21 cellular contexts compared by ENCODE assay signal in the genomic region with DNA sequence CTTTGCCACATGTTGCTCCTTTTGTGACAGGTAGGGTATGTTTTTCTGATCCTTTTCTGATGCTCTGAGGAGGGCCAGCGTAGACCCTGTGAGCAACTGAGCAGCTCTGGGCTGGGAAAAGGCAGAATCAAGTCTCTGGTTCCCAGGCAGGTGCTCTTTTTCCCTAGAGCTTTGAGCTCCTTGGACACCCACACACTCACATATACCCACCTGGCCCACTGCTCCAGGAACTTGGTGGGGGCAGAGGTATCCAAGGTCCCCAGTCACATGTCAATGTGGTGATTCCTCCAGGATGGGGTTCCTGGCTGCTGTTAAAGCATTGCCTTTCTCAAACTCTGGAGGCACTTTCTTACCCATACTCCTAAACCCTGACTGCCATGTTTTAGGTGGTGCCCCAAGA. TPM values are rescaled to one million over a fixed set of nuclear protein-coding genes. Genes with fewer than 3 reads are reported as not detected.
A peak's percentile ranks its signal among the peaks of the same experiment; 100 is the strongest.
DNase-seq lines count a peak whose midpoint lies in the region; ATAC-seq and TF ChIP-seq lines count a peak whose summit lies in the region.
"Had no signal": no experiment of that assay in that cellular context is flagged by ENCODE, and none has a peak within 500 bp of the region (broad histone marks: within the 10 kb centered on the region; RNA-seq: fewer than 3 reads in every experiment).

No MANE protein-coding gene starts in this region.

- no peak overlapping the region for H3K9ac ChIP-seq in DND-41 (ENCODE audit: low read depth, low read length)

- peak overlapping the region; percentile 78 for H3K27ac Mint-ChIP-seq in T-helper 2 cell treated with Interferon-gamma antibody and Interleukin-4, amounts not matched to agents 5 μg/mL and 100 μg/mL, for 36 hours
- peak overlapping the region; percentile 100 for H3K27ac Mint-ChIP-seq in activated T-helper 17 cell treated with anti-CD3 and anti-CD28 coated beads, Interleukin-2, amount 50 U/mL, for 72 hours
- H3K27ac Mint-ChIP-seq in naive thymus-derived CD4-positive, alpha-beta T cell = peak overlapping the region; percentile 81 to 99 (median 95)
- H3K27ac Mint-ChIP-seq: activated B cell treated with CpG ODN at 0.5 μM for 24 hours, B cell had no signal

- H3K79me2 ChIP-seq in DND-41 (ENCODE audit: insufficient read depth, low read length) = no peaks in the 10 kb centered on the region

- H4K20me1 ChIP-seq in DND-41 (ENCODE audit: insufficient read depth, low read length) = no peaks in the 10 kb centered on the region

- CTCF ChIA-PET in naive thymus-derived CD4-positive, alpha-beta T cell (lab: Charles Lee) = interaction anchor here (0.8 to 4.3 kb wide), 3 partner anchors 10 to 22 kb away, joined by 3 to 15 read pairs (median 4); no protein-coding TSS in a partner anchor

- H3K9me3 Mint-ChIP-seq in T-helper 2 cell treated with Interferon-gamma antibody and Interleukin-4, amounts not matched to agents 5 μg/mL and 100 μg/mL, for 36 hours = no peaks in the 10 kb centered on the region
- no peaks in the 10 kb centered on the region for H3K9me3 Mint-ChIP-seq in activated T-helper 17 cell treated with anti-CD3 and anti-CD28 coated beads, Interleukin-2, amount 50 U/mL, for 72 hours
- peaks cover 0 to 2% (median 0%) of the 10 kb centered on the region in 11 donors for H3K9me3 Mint-ChIP-seq in naive thymus-derived CD4-positive, alpha-beta T cell
- H3K9me3 Mint-ChIP-seq: activated B cell treated with CpG ODN at 0.5 μM for 24 hours had no signal

- H3K27ac ChIP-seq in DND-41 (ENCODE audit: low read length) = peak overlapping the region; percentile 20; the same call in 1 of the 2 replicates
- peak overlapping the region; percentile 89 for H3K27ac ChIP-seq in naive thymus-derived CD4-positive, alpha-beta T cell (ENCODE audit: low read depth, low read length)
- H3K27ac ChIP-seq: prostate gland had no signal

- peaks cover 52% of the 10 kb centered on the region for H3K4me1 Mint-ChIP-seq in T-helper 2 cell treated with Interferon-gamma antibody and Interleukin-4, amounts not matched to agents 5 μg/mL and 100 μg/mL, for 36 hours (ENCODE audit: low read depth)
- H3K4me1 Mint-ChIP-seq in activated T-helper 17 cell treated with anti-CD3 and anti-CD28 coated beads, Interleukin-2, amount 50 U/mL, for 72 hours = peaks cover 28% of the 10 kb centered on the region
- peaks cover 40 to 58% (median 52%) of the 10 kb centered on the region in 7 donors for H3K4me1 Mint-ChIP-seq in naive thymus-derived CD4-positive, alpha-beta T cell
- H3K4me1 Mint-ChIP-seq: activated B cell treated with CpG ODN at 0.5 μM for 24 hours, B cell had no signal

- peaks cover 96% of the 10 kb centered on the region for H3K36me3 Mint-ChIP-seq in T-helper 2 cell treated with Interferon-gamma antibody and Interleukin-4, amounts not matched to agents 5 μg/mL and 100 μg/mL, for 36 hours (ENCODE audit: low read depth)
- H3K36me3 Mint-ChIP-seq in activated T-helper 17 cell treated with anti-CD3 and anti-CD28 coated beads, Interleukin-2, amount 50 U/mL, for 72 hours (ENCODE audit: low read depth) = peaks cover 100% of the 10 kb centered on the region
- peaks cover 27 to 91% (median 70%) of the 10 kb centered on the region in 5 donors for H3K36me3 Mint-ChIP-seq in naive thymus-derived CD4-positive, alpha-beta T cell

- TF ChIP-seq CTCF in DND-41 (IDR thresholded peaks at IDR 0.05; ENCODE audit: borderline replicate concordance, extremely low read depth, low read length, poor library complexity, severe bottlenecking) = no peak

- intact Hi-C loops in naive thymus-derived CD4-positive, alpha-beta T cell (cut with micrococcal nuclease) = loop anchor here (1.0 to 10.0 kb wide), 3 partner anchors 10 to 848 kb away; a partner anchor contains a TSS

- no peaks in the 10 kb centered on the region for H3K27me3 ChIP-seq in DND-41 (ENCODE audit: insufficient read depth, low read length, poor library complexity)
- no peaks in the 10 kb centered on the region for H3K27me3 ChIP-seq in naive thymus-derived CD4-positive, alpha-beta T cell (ENCODE audit: control insufficient read depth in 2 of 2, insufficient read depth in 2 of 2, low read length in 2 of 2)

- no peaks in the 10 kb centered on the region for H3K9me3 ChIP-seq in DND-41 (ENCODE audit: insufficient read depth, low read length, severe bottlenecking)
- H3K9me3 ChIP-seq in naive thymus-derived CD4-positive, alpha-beta T cell (ENCODE audit: control insufficient read depth in 2 of 3, low read length in 3 of 3) = no peaks in the 10 kb centered on the region
- H3K9me3 ChIP-seq: prostate gland had no signal

- no peak overlapping the region for H2AFZ ChIP-seq in DND-41 (ENCODE audit: low read depth, low read length)

- no peaks in the 10 kb centered on the region for H3K36me3 ChIP-seq in DND-41 (ENCODE audit: insufficient read depth, low read length)
- peaks cover 26 to 35% (median 33%) of the 10 kb centered on the region in 3 experiments for H3K36me3 ChIP-seq in naive thymus-derived CD4-positive, alpha-beta T cell (ENCODE audit: control insufficient read depth in 2 of 3, insufficient read depth in 3 of 3, low read length in 3 of 3)
- H3K36me3 ChIP-seq: prostate gland had no signal

- ATAC-seq in DND-41 (ENCODE audit: insufficient read depth, low read depth) = no peak
- ATAC-seq in activated T-helper 17 cell treated with anti-CD3 and anti-CD28 coated beads, Interleukin-2, amount 50 U/mL, for 72 hours (replicated peaks) = no peak
- no peak for ATAC-seq in naive thymus-derived CD4-positive, alpha-beta T cell
- ATAC-seq in HG02852 (IDR thresholded peaks at IDR 0.05; ENCODE audit: unreplicated experiment) = no peak
- ATAC-seq: PC-3 had no signal

- DNase-seq in T-helper 2 cell treated with Interferon-gamma antibody and Interleukin-4, amounts not matched to agents 5 μg/mL and 100 μg/mL, for 36 hours (ENCODE audit: low spot score) = no peak
- DNase-seq in T-helper 2 cell (no peak), DND-41 (peak; percentile 4), AML-193 (lab: John Stamatoyannopoulos, UW) (no peak), SW480 (ENCODE audit: low spot score) (no peak)
- no peak for DNase-seq in naive thymus-derived CD4-positive, alpha-beta T cell
- DNase-seq: 8988T, activated B cell treated with CpG ODN at 0.5 μM for 24 hours, cortex of kidney, Kasumi-1, midbrain, NCI-H1048, NCI-H187 treated with DMSO at 0.1 percent for 48 hours, NCI-H2227 treated with DMSO at 0.1 percent for 48 hours, NCI-H774, PC-3 had no signal

- peak overlapping the region; percentile 95 for H3K4me3 Mint-ChIP-seq in T-helper 2 cell treated with Interferon-gamma antibody and Interleukin-4, amounts not matched to agents 5 μg/mL and 100 μg/mL, for 36 hours
- peak overlapping the region; percentile 100 for H3K4me3 Mint-ChIP-seq in activated T-helper 17 cell treated with anti-CD3 and anti-CD28 coated beads, Interleukin-2, amount 50 U/mL, for 72 hours
- peak overlapping the region; percentile 91 to 100 (median 98) for H3K4me3 Mint-ChIP-seq in naive thymus-derived CD4-positive, alpha-beta T cell
- H3K4me3 Mint-ChIP-seq: activated B cell treated with CpG ODN at 0.5 μM for 24 hours, B cell had no signal

- H3K4me2 ChIP-seq in DND-41 (ENCODE audit: insufficient read depth, low read length) = no peak overlapping the region

- H3K4me1 ChIP-seq in DND-41 (ENCODE audit: insufficient read depth, low read length) = peaks cover 55% of the 10 kb centered on the region
- peaks cover 52 to 57% of the 10 kb centered on the region in 2 donors for H3K4me1 ChIP-seq in naive thymus-derived CD4-positive, alpha-beta T cell (ENCODE audit: control insufficient read depth in 2 of 2, insufficient read depth in 2 of 2, low read length in 2 of 2)
- H3K4me1 ChIP-seq: prostate gland had no signal

- H3K27me3 Mint-ChIP-seq in T-helper 2 cell treated with Interferon-gamma antibody and Interleukin-4, amounts not matched to agents 5 μg/mL and 100 μg/mL, for 36 hours (ENCODE audit: low read depth) = no peaks in the 10 kb centered on the region
- no peaks in the 10 kb centered on the region for H3K27me3 Mint-ChIP-seq in activated T-helper 17 cell treated with anti-CD3 and anti-CD28 coated beads, Interleukin-2, amount 50 U/mL, for 72 hours
- H3K27me3 Mint-ChIP-seq in naive thymus-derived CD4-positive, alpha-beta T cell = no peaks in the 10 kb centered on the region
- H3K27me3 Mint-ChIP-seq: activated B cell treated with CpG ODN at 0.5 μM for 24 hours had no signal

- POLR2A ChIA-PET in naive thymus-derived CD4-positive, alpha-beta T cell (lab: Charles Lee) = interaction anchor here (0.9 to 11.7 kb wide), 5 partner anchors 7 to 49 kb away, joined by 3 to 367 read pairs (median 3); no protein-coding TSS in a partner anchor

- no peak overlapping the region for H3K4me3 ChIP-seq in DND-41 (ENCODE audit: low read depth in 1 of 2, low read length in 2 of 2)
- H3K4me3 ChIP-seq in naive thymus-derived CD4-positive, alpha-beta T cell (ENCODE audit: low read length) = peak overlapping the region; percentile 55
- H3K4me3 ChIP-seq: prostate gland had no signal

RNA-seq across cellular contexts. Expression of a gene that starts 5.4 kb away (rescaled TPM):
- total RNA-seq in activated T-helper 17 cell treated with anti-CD3 and anti-CD28 coated beads, Interleukin-2, amount 50 U/mL, for 72 hours = 100 to 1,000 TPM; 303 to 473 TPM
- total RNA-seq in naive thymus-derived CD4-positive, alpha-beta T cell = 100 to 1,000 TPM; 105 to 307 (median 174) TPM
- polyA plus RNA-seq in naive thymus-derived CD4-positive, alpha-beta T cell = 100 to 1,000 TPM; 195 to 217 TPM
- total RNA-seq: bronchial epithelial cell, PC-3 had no signal
